Comparison of ENCODE assay signal across 1 cellular context in genomic region chr15:32763295-32763694, GRCh38.
TF ChIP-seq lines count a peak whose summit lies in the region.

No MANE protein-coding gene starts in this region.

TF ChIP-seq in GM12878, 131 proteins besides CTCF, POLR2A, EP300 and RAD21 (continued from another document):
- no peak for TF ChIP-seq E2F8 (IDR thresholded peaks at IDR 0.05; ENCODE audit: low read depth, partially characterized antibody)
- no peak for TF ChIP-seq USF2 (IDR thresholded peaks at IDR 0.05; ENCODE audit: borderline replicate concordance, low read depth, low read length)
- no peak for TF ChIP-seq WRNIP1 (IDR thresholded peaks at IDR 0.05; ENCODE audit: borderline replicate concordance, low read depth, low read length)
- no peak for TF ChIP-seq IRF3 (IDR thresholded peaks at IDR 0.05)
- no peak for TF ChIP-seq RAD51 (IDR thresholded peaks at IDR 0.05)
